Comparison of ENCODE assay signal across 36 cellular contexts in genomic region chr20:2037296-2037914, GRCh38. TPM values are rescaled to one million over a fixed set of nuclear protein-coding genes. Genes with fewer than 3 reads are reported as not detected.
"Had no signal": no experiment of that assay in that cellular context is flagged by ENCODE, and none has a peak within 500 bp of the region (broad histone marks: within the 10 kb centered on the region; RNA-seq: fewer than 3 reads in every experiment).

No MANE protein-coding gene starts in this region.

- FAIRE-seq: astrocyte, TTC549 had no signal

- H3K27me3 ChIP-seq: body of pancreas had no signal

- H3K36me3 ChIP-seq: adrenal gland, WERI-Rb-1 had no signal

- DNase-seq: activated CD4-positive, alpha-beta memory T cell treated with anti-CD3 and anti-CD28 coated beads, Interleukin-2, amount 10 ng/mL, durations not matched to agents 7 days and 5 days; activated CD4-positive, alpha-beta T cell treated with anti-CD3 and anti-CD28 coated beads for 1 hour; activated CD4-positive, alpha-beta T cell treated with anti-CD3 and anti-CD28 coated beads for 36 hours; activated CD4-positive, alpha-beta T cell treated with anti-CD3 and anti-CD28 coated beads for 48 hours; activated CD4-positive, alpha-beta T cell treated with anti-CD3 and anti-CD28 coated beads, Interleukin-2, amount 10 ng/mL, durations not matched to agents 7 days and 5 days; activated CD4-positive, alpha-beta T cell treated with anti-CD3 and anti-CD28 coated beads, Interleukin-2, amount 50 U/mL, for 48 hours; activated CD4-positive, CD25-positive, alpha-beta regulatory T cell; activated CD8-positive, alpha-beta memory T cell treated with anti-CD3 and anti-CD28 coated beads for 24 hours; activated CD8-positive, alpha-beta memory T cell treated with anti-CD3 and anti-CD28 coated beads, Interleukin-2, amount 10 ng/mL, durations not matched to agents 7 days and 5 days; activated CD8-positive, alpha-beta memory T cell treated with anti-CD3 and anti-CD28 coated beads, Interleukin-2, amount 50 U/mL, for 48 hours; activated CD8-positive, alpha-beta T cell treated with anti-CD3 and anti-CD28 coated beads, Interleukin-2, amount 10 ng/mL, durations not matched to agents 7 days and 5 days; activated effector memory CD4-positive, alpha-beta T cell treated with anti-CD3 and anti-CD28 coated beads, Interleukin-2, amount 50 U/mL, for 16 hours; activated gamma-delta T cell treated with Interleukin-2 at 50 U/mL for 16 hours; activated naive CD4-positive, alpha-beta T cell; activated naive CD4-positive, alpha-beta T cell treated with anti-CD3 and anti-CD28 coated beads for 36 hours; activated naive CD4-positive, alpha-beta T cell treated with anti-CD3 and anti-CD28 coated beads, Interleukin-2, amount 50 U/mL, for 16 hours; activated naive CD8-positive, alpha-beta T cell treated with anti-CD3 and anti-CD28 coated beads for 36 hours; activated T-cell treated with anti-CD3 and anti-CD28 coated beads, Interleukin-2, amount 50 U/mL, for 24 hours; activated T-cell treated with anti-CD3 and anti-CD28 coated beads, Interleukin-2, amount 50 U/mL, for 48 hours; adrenal gland; amniotic stem cell; aorta; body of pancreas; central memory CD4-positive, alpha-beta T cell; T-helper 1 cell; T-helper 2 cell; T-helper 9 cell; WERI-Rb-1 had no signal

- H3K9me3 ChIP-seq: adrenal gland, body of pancreas had no signal

- ATAC-seq: activated CD4-positive, alpha-beta T cell treated with anti-CD3 and anti-CD28 coated beads for 36 hours; activated CD4-positive, CD25-positive, alpha-beta regulatory T cell treated with anti-CD3 and anti-CD28 coated beads, Interleukin-2, amount 50 U/mL, for 24 hours; activated CD8-positive, alpha-beta memory T cell treated with anti-CD3 and anti-CD28 coated beads, Interleukin-2, amount 10 ng/mL, durations not matched to agents 7 days and 5 days; activated CD8-positive, alpha-beta T cell treated with anti-CD3 and anti-CD28 coated beads, Interleukin-2, amount 10 ng/mL, durations not matched to agents 7 days and 5 days; activated naive CD4-positive, alpha-beta T cell treated with anti-CD3 and anti-CD28 coated beads, Interleukin-2, amount 50 U/mL, for 72 hours; body of pancreas; WTC11 had no signal

- H3K9me3 Mint-ChIP-seq: activated CD4-positive, alpha-beta memory T cell treated with anti-CD3 and anti-CD28 coated beads, Interleukin-2, amount 10 ng/mL, durations not matched to agents 7 days and 5 days; activated CD4-positive, alpha-beta T cell treated with anti-CD3 and anti-CD28 coated beads, Interleukin-2, amount 10 ng/mL, durations not matched to agents 7 days and 5 days; activated naive CD4-positive, alpha-beta T cell treated with anti-CD3 and anti-CD28 coated beads for 36 hours; activated naive CD4-positive, alpha-beta T cell treated with anti-CD3 and anti-CD28 coated beads, Interleukin-2, amount 50 U/mL, for 72 hours; activated naive CD8-positive, alpha-beta T cell treated with anti-CD3 and anti-CD28 coated beads for 36 hours; activated T-cell treated with anti-CD3 and anti-CD28 coated beads, Interleukin-2, amount 50 U/mL, for 24 hours; T-helper 1 cell treated with Interleukin-12 subunit alpha and Interleukin-12 subunit beta and Interleukin-4 antibody, amounts not matched to agents 30 μg/mL and 1 μg/mL, for 36 hours; T-helper 2 cell treated with Interferon-gamma antibody and Interleukin-4, amounts not matched to agents 5 μg/mL and 100 μg/mL, for 36 hours; WTC11 had no signal

- H3K4me1 Mint-ChIP-seq: activated CD4-positive, alpha-beta memory T cell treated with anti-CD3 and anti-CD28 coated beads, Interleukin-2, amount 10 ng/mL, durations not matched to agents 7 days and 5 days; activated CD4-positive, alpha-beta T cell treated with anti-CD3 and anti-CD28 coated beads for 36 hours; activated CD4-positive, alpha-beta T cell treated with anti-CD3 and anti-CD28 coated beads, Interleukin-2, amount 10 ng/mL, durations not matched to agents 7 days and 5 days; activated CD8-positive, alpha-beta memory T cell treated with anti-CD3 and anti-CD28 coated beads, Interleukin-2, amount 10 ng/mL, durations not matched to agents 7 days and 5 days; WTC11 had no signal

- H3K27ac Mint-ChIP-seq: activated CD4-positive, alpha-beta memory T cell treated with anti-CD3 and anti-CD28 coated beads, Interleukin-2, amount 10 ng/mL, durations not matched to agents 7 days and 5 days; activated CD4-positive, alpha-beta T cell treated with anti-CD3 and anti-CD28 coated beads for 36 hours; activated CD4-positive, alpha-beta T cell treated with anti-CD3 and anti-CD28 coated beads, Interleukin-2, amount 10 ng/mL, durations not matched to agents 7 days and 5 days; activated CD8-positive, alpha-beta memory T cell treated with anti-CD3 and anti-CD28 coated beads, Interleukin-2, amount 10 ng/mL, durations not matched to agents 7 days and 5 days; activated CD8-positive, alpha-beta T cell treated with anti-CD3 and anti-CD28 coated beads, Interleukin-2, amount 10 ng/mL, durations not matched to agents 7 days and 5 days; activated naive CD4-positive, alpha-beta T cell treated with anti-CD3 and anti-CD28 coated beads for 36 hours; activated naive CD4-positive, alpha-beta T cell treated with anti-CD3 and anti-CD28 coated beads, Interleukin-2, amount 50 U/mL, for 72 hours; activated naive CD8-positive, alpha-beta T cell treated with anti-CD3 and anti-CD28 coated beads for 36 hours; activated T-cell treated with anti-CD3 and anti-CD28 coated beads, Interleukin-2, amount 50 U/mL, for 24 hours; T-helper 1 cell treated with Interleukin-12 subunit alpha and Interleukin-12 subunit beta and Interleukin-4 antibody, amounts not matched to agents 30 μg/mL and 1 μg/mL, for 36 hours; T-helper 2 cell treated with Interferon-gamma antibody and Interleukin-4, amounts not matched to agents 5 μg/mL and 100 μg/mL, for 36 hours; WTC11 had no signal

- H3K27ac ChIP-seq: adrenal gland, body of pancreas, WERI-Rb-1 had no signal

- H3K36me3 Mint-ChIP-seq: activated CD8-positive, alpha-beta memory T cell treated with anti-CD3 and anti-CD28 coated beads, Interleukin-2, amount 10 ng/mL, durations not matched to agents 7 days and 5 days; activated naive CD4-positive, alpha-beta T cell treated with anti-CD3 and anti-CD28 coated beads, Interleukin-2, amount 50 U/mL, for 72 hours; activated naive CD8-positive, alpha-beta T cell treated with anti-CD3 and anti-CD28 coated beads for 36 hours; WTC11 had no signal

- H3K4me1 ChIP-seq: adrenal gland, body of pancreas had no signal

- H3K4me3 Mint-ChIP-seq: activated CD4-positive, alpha-beta memory T cell treated with anti-CD3 and anti-CD28 coated beads, Interleukin-2, amount 10 ng/mL, durations not matched to agents 7 days and 5 days; activated CD4-positive, alpha-beta T cell treated with anti-CD3 and anti-CD28 coated beads for 36 hours; activated CD4-positive, alpha-beta T cell treated with anti-CD3 and anti-CD28 coated beads, Interleukin-2, amount 10 ng/mL, durations not matched to agents 7 days and 5 days; activated CD8-positive, alpha-beta memory T cell treated with anti-CD3 and anti-CD28 coated beads, Interleukin-2, amount 10 ng/mL, durations not matched to agents 7 days and 5 days; activated CD8-positive, alpha-beta T cell treated with anti-CD3 and anti-CD28 coated beads, Interleukin-2, amount 10 ng/mL, durations not matched to agents 7 days and 5 days; activated naive CD4-positive, alpha-beta T cell treated with anti-CD3 and anti-CD28 coated beads for 36 hours; activated naive CD8-positive, alpha-beta T cell treated with anti-CD3 and anti-CD28 coated beads for 36 hours; activated T-cell treated with anti-CD3 and anti-CD28 coated beads, Interleukin-2, amount 50 U/mL, for 24 hours; T-helper 1 cell treated with Interleukin-12 subunit alpha and Interleukin-12 subunit beta and Interleukin-4 antibody, amounts not matched to agents 30 μg/mL and 1 μg/mL, for 36 hours; T-helper 2 cell treated with Interferon-gamma antibody and Interleukin-4, amounts not matched to agents 5 μg/mL and 100 μg/mL, for 36 hours; WTC11 had no signal

- H3K4me3 ChIP-seq: adrenal gland, body of pancreas had no signal

RNA-seq across cellular contexts. Expression of gene PDYN, which starts 43.5 kb away (rescaled TPM):
- total RNA-seq: activated CD4-positive, alpha-beta memory T cell treated with anti-CD3 and anti-CD28 coated beads, Interleukin-2, amount 10 ng/mL, durations not matched to agents 7 days and 5 days; activated CD4-positive, alpha-beta T cell treated with anti-CD3 and anti-CD28 coated beads for 36 hours; activated CD4-positive, alpha-beta T cell treated with anti-CD3 and anti-CD28 coated beads, Interleukin-2, amount 10 ng/mL, durations not matched to agents 7 days and 5 days; activated CD8-positive, alpha-beta memory T cell treated with anti-CD3 and anti-CD28 coated beads, Interleukin-2, amount 10 ng/mL, durations not matched to agents 7 days and 5 days; activated CD8-positive, alpha-beta T cell treated with anti-CD3 and anti-CD28 coated beads, Interleukin-2, amount 10 ng/mL, durations not matched to agents 7 days and 5 days; activated naive CD4-positive, alpha-beta T cell treated with anti-CD3 and anti-CD28 coated beads for 36 hours; activated naive CD4-positive, alpha-beta T cell treated with anti-CD3 and anti-CD28 coated beads, Interleukin-2, amount 50 U/mL, for 72 hours; activated naive CD8-positive, alpha-beta T cell treated with anti-CD3 and anti-CD28 coated beads for 36 hours; adrenal gland; aorta; astrocyte; body of pancreas; cardiac septum had no signal
- polyA plus RNA-seq: adrenal gland, aorta had no signal
